In genomic region chr10:110273474-110273873, GRCh38 we compare ENCODE assay signal across 1 cellular context.
TF ChIP-seq lines count a peak whose summit lies in the region.

No MANE protein-coding gene starts in this region.

TF ChIP-seq in SK-N-SH, 30 proteins besides CTCF, POLR2A, EP300 and RAD21 (continued from another document):
- TF ChIP-seq ZBTB33 (IDR thresholded peaks at IDR 0.05; ENCODE audit: borderline replicate concordance, low read depth) (no peak), YY1 (IDR thresholded peaks at IDR 0.05; ENCODE audit: low read depth) (no peak)
